ENCODE assay signal across 1 cellular context in genomic region chr7:12805518-12805928, GRCh38.
TF ChIP-seq lines count a peak whose summit lies in the region.

No MANE protein-coding gene starts in this region.

TF ChIP-seq in K562, 482 proteins besides CTCF, POLR2A, EP300 and RAD21 (continued from another document and continues in another):
- TF ChIP-seq ZNF449 (CRISPR knock-in tag; IDR thresholded peaks at IDR 0.05) (no peak), ZNF133 (CRISPR knock-in tag; IDR thresholded peaks at IDR 0.05) (no peak), STAT6 (CRISPR knock-in tag; IDR thresholded peaks at IDR 0.05) (no peak), JUND (IDR thresholded peaks at IDR 0.05; ENCODE audit: borderline replicate concordance, low read depth, low read length) (peak; percentile 16; the same call in 1 of the 2 replicates), JUND (tag; IDR thresholded peaks at IDR 0.05; ENCODE audit: borderline replicate concordance, low read depth, low read length) (no peak), PKNOX1 (IDR thresholded peaks at IDR 0.05) (peak; percentile 17; the same call in 1 of the 2 replicates), SP1 (CRISPR knock-in tag; IDR thresholded peaks at IDR 0.05) (no peak), ZNF668 (CRISPR knock-in tag; IDR thresholded peaks at IDR 0.05) (peak; percentile 84), EP400 (IDR thresholded peaks at IDR 0.05) (peak; percentile 57), GATAD2B (IDR thresholded peaks at IDR 0.05; ENCODE audit: borderline replicate concordance) (0 out of 2 replicates have a peak, but pooled peaks have one; percentile 16), TGIF2 (CRISPR knock-in tag; IDR thresholded peaks at IDR 0.05) (no peak), SMAD4 (CRISPR knock-in tag; conservative IDR thresholded peaks at IDR 0.05) (peak; percentile 53; the same call in 1 of the 2 replicates), E2F6 (IDR thresholded peaks at IDR 0.05; ENCODE audit: borderline replicate concordance in 1 of 2, extremely low read depth in 1 of 2, insufficient read depth in 1 of 2, insufficient read length in 1 of 2, low read depth in 1 of 2, low read length in 1 of 2, poor library complexity in 1 of 2, severe bottlenecking in 1 of 2) (no peak), MYC (IDR thresholded peaks at IDR 0.05; ENCODE audit: low read depth, low read length) (0 out of 2 replicates have a peak, but pooled peaks have one; percentile 15), MYC (CRISPR knock-in tag; IDR thresholded peaks at IDR 0.05; ENCODE audit: borderline replicate concordance, low read depth) (no peak), ELF2 (CRISPR knock-in tag; IDR thresholded peaks at IDR 0.05) (0 out of 2 replicates have a peak, but pooled peaks have one; percentile 49), SRSF3 (IDR thresholded peaks at IDR 0.05; ENCODE audit: insufficient read depth, low read length) (no peak), HMBOX1 (IDR thresholded peaks at IDR 0.05) (0 out of 2 replicates have a peak, but pooled peaks have one; percentile 19), MECOM (CRISPR knock-in tag; IDR thresholded peaks at IDR 0.05) (peak; percentile 76; the same call in 1 of the 2 replicates), TEAD4 (IDR thresholded peaks at IDR 0.05; ENCODE audit: low read length) (0 out of 2 replicates have a peak, but pooled peaks have one; percentile 32), TEAD4 (CRISPR knock-in tag; IDR thresholded peaks at IDR 0.05; ENCODE audit: borderline replicate concordance) (no peak), CEBPB (tag; IDR thresholded peaks at IDR 0.05) (peak; percentile 79), ZNF408 (CRISPR knock-in tag; IDR thresholded peaks at IDR 0.05; ENCODE audit: low read depth) (no peak), HIVEP1 (CRISPR knock-in tag; IDR thresholded peaks at IDR 0.05) (no peak), THAP7 (CRISPR knock-in tag; IDR thresholded peaks at IDR 0.05) (no peak), KAT2B (IDR thresholded peaks at IDR 0.05; ENCODE audit: low read depth, low read length) (no peak), ZBTB49 (CRISPR knock-in tag; IDR thresholded peaks at IDR 0.05; ENCODE audit: borderline replicate concordance) (no peak), DLX4 (CRISPR knock-in tag; IDR thresholded peaks at IDR 0.05) (no peak), ZBTB9 (CRISPR knock-in tag; IDR thresholded peaks at IDR 0.05) (no peak), IRF9 (tag; IDR thresholded peaks at IDR 0.05) (no peak), ATF4 (CRISPR knock-in tag; IDR thresholded peaks at IDR 0.05) (peak; percentile 79)
